Comparison of ENCODE assay signal across 35 cellular contexts in the genomic region with DNA sequence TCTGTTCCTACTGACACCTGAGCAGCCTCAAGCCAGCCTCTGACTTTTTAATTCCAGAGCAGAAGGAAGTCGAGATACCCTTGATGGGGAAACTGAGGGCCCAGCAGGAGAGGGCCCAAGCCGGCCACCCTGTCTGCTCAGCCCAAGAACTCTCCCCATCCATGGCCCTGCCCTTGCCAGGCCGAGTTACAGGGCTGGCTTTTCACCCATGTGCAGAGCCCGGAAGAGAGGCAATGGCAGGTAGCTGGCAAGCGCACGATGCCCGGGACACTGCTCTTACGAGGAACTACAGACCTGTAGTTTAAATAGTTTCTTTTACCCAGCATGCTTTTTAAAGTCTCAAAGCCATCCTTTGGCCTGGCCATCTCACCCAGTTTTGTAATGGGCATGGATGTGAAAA.
"Had no signal": no experiment of that assay in that cellular context is flagged by ENCODE, and none has a peak within 500 bp of the region (broad histone marks: within the 10 kb centered on the region; RNA-seq: fewer than 3 reads in every experiment).

No MANE protein-coding gene starts in this region.

- H3K36me3 ChIP-seq: adrenal gland, brain microvascular endothelial cell, breast epithelium had no signal

- H3K4me3 Mint-ChIP-seq: activated B cell treated with CpG ODN at 0.5 μM for 24 hours; activated CD4-positive, alpha-beta memory T cell treated with anti-CD3 and anti-CD28 coated beads for 36 hours; activated CD4-positive, alpha-beta T cell treated with anti-CD3 and anti-CD28 coated beads, Interleukin-2, amount 10 ng/mL, durations not matched to agents 24 days and 14 days; activated CD8-positive, alpha-beta T cell treated with anti-CD3 and anti-CD28 coated beads, Interleukin-2, amount 10 ng/mL, durations not matched to agents 7 days and 5 days; activated naive CD4-positive, alpha-beta T cell treated with anti-CD3 and anti-CD28 coated beads for 36 hours; activated naive CD8-positive, alpha-beta T cell treated with anti-CD3 and anti-CD28 coated beads for 36 hours; activated T-cell treated with anti-CD3 and anti-CD28 coated beads, Interleukin-2, amount 50 U/mL, for 24 hours; activated T-helper 1 cell treated with anti-CD3 and anti-CD28 coated beads, Interleukin-12 subunit alpha, Interleukin-12 subunit beta, Interleukin-2, Interleukin-4 antibody, amounts not matched to agents 30 ng/mL and 10 ng/mL and 1 ng/mL, durations not matched to agents 14 hours and 24 hours and 36 hours; activated T-helper 17 cell treated with anti-CD3 and anti-CD28 coated beads, Interleukin-2, amount 50 U/mL, for 72 hours; T-helper 1 cell treated with Interleukin-12 subunit alpha and Interleukin-12 subunit beta and Interleukin-4 antibody, amounts not matched to agents 30 μg/mL and 1 μg/mL, for 36 hours; T-helper 2 cell treated with Interferon-gamma antibody and Interleukin-4, amounts not matched to agents 5 μg/mL and 100 μg/mL, for 36 hours had no signal

- ATAC-seq: activated CD8-positive, alpha-beta T cell treated with anti-CD3 and anti-CD28 coated beads, Interleukin-2, amount 10 ng/mL, durations not matched to agents 7 days and 5 days; activated T-helper 17 cell treated with anti-CD3 and anti-CD28 coated beads, Interleukin-2, amount 50 U/mL, for 72 hours; body of pancreas had no signal

- H3K4me1 Mint-ChIP-seq: activated B cell treated with CpG ODN at 0.5 μM for 24 hours; activated CD4-positive, alpha-beta T cell treated with anti-CD3 and anti-CD28 coated beads, Interleukin-2, amount 10 ng/mL, durations not matched to agents 24 days and 14 days; activated T-helper 17 cell treated with anti-CD3 and anti-CD28 coated beads, Interleukin-2, amount 50 U/mL, for 72 hours had no signal

- H3K27ac ChIP-seq: adrenal gland, body of pancreas, brain microvascular endothelial cell, breast epithelium, VCaP had no signal

- H3K36me3 Mint-ChIP-seq: activated CD4-positive, alpha-beta memory T cell treated with anti-CD3 and anti-CD28 coated beads for 36 hours; activated naive CD4-positive, alpha-beta T cell treated with anti-CD3 and anti-CD28 coated beads, Interleukin-2, amount 50 U/mL, for 72 hours had no signal

- H3K9me3 Mint-ChIP-seq: activated B cell treated with CpG ODN at 0.5 μM for 24 hours; activated CD4-positive, alpha-beta memory T cell treated with anti-CD3 and anti-CD28 coated beads for 36 hours; activated CD4-positive, alpha-beta T cell treated with anti-CD3 and anti-CD28 coated beads, Interleukin-2, amount 10 ng/mL, durations not matched to agents 24 days and 14 days; activated naive CD4-positive, alpha-beta T cell treated with anti-CD3 and anti-CD28 coated beads for 36 hours; activated naive CD4-positive, alpha-beta T cell treated with anti-CD3 and anti-CD28 coated beads, Interleukin-2, amount 50 U/mL, for 72 hours; activated naive CD8-positive, alpha-beta T cell treated with anti-CD3 and anti-CD28 coated beads for 36 hours; activated T-cell treated with anti-CD3 and anti-CD28 coated beads, Interleukin-2, amount 50 U/mL, for 24 hours; activated T-helper 1 cell treated with anti-CD3 and anti-CD28 coated beads, Interleukin-12 subunit alpha, Interleukin-12 subunit beta, Interleukin-2, Interleukin-4 antibody, amounts not matched to agents 30 ng/mL and 10 ng/mL and 1 ng/mL, durations not matched to agents 14 hours and 24 hours and 36 hours; activated T-helper 17 cell treated with anti-CD3 and anti-CD28 coated beads, Interleukin-2, amount 50 U/mL, for 72 hours; T-helper 1 cell treated with Interleukin-12 subunit alpha and Interleukin-12 subunit beta and Interleukin-4 antibody, amounts not matched to agents 30 μg/mL and 1 μg/mL, for 36 hours; T-helper 2 cell treated with Interferon-gamma antibody and Interleukin-4, amounts not matched to agents 5 μg/mL and 100 μg/mL, for 36 hours had no signal

- H3K9me3 ChIP-seq: adrenal gland, body of pancreas, breast epithelium had no signal

- FAIRE-seq: astrocyte, TTC549 had no signal

- H3K27me3 Mint-ChIP-seq: activated B cell treated with CpG ODN at 0.5 μM for 24 hours; activated CD4-positive, alpha-beta memory T cell treated with anti-CD3 and anti-CD28 coated beads for 36 hours; activated CD4-positive, alpha-beta T cell treated with anti-CD3 and anti-CD28 coated beads, Interleukin-2, amount 10 ng/mL, durations not matched to agents 24 days and 14 days; activated naive CD8-positive, alpha-beta T cell treated with anti-CD3 and anti-CD28 coated beads for 36 hours; activated T-helper 17 cell treated with anti-CD3 and anti-CD28 coated beads, Interleukin-2, amount 50 U/mL, for 72 hours had no signal

- H3K4me1 ChIP-seq: adrenal gland, body of pancreas, breast epithelium had no signal

- H3K27ac Mint-ChIP-seq: activated B cell treated with CpG ODN at 0.5 μM for 24 hours; activated CD4-positive, alpha-beta memory T cell treated with anti-CD3 and anti-CD28 coated beads for 36 hours; activated CD4-positive, alpha-beta T cell treated with anti-CD3 and anti-CD28 coated beads, Interleukin-2, amount 10 ng/mL, durations not matched to agents 24 days and 14 days; activated naive CD4-positive, alpha-beta T cell treated with anti-CD3 and anti-CD28 coated beads for 36 hours; activated naive CD4-positive, alpha-beta T cell treated with anti-CD3 and anti-CD28 coated beads, Interleukin-2, amount 50 U/mL, for 72 hours; activated naive CD8-positive, alpha-beta T cell treated with anti-CD3 and anti-CD28 coated beads for 36 hours; activated T-helper 1 cell treated with anti-CD3 and anti-CD28 coated beads, Interleukin-12 subunit alpha, Interleukin-12 subunit beta, Interleukin-2, Interleukin-4 antibody, amounts not matched to agents 30 ng/mL and 10 ng/mL and 1 ng/mL, durations not matched to agents 14 hours and 24 hours and 36 hours; activated T-helper 17 cell treated with anti-CD3 and anti-CD28 coated beads, Interleukin-2, amount 50 U/mL, for 72 hours; T-helper 1 cell treated with Interleukin-12 subunit alpha and Interleukin-12 subunit beta and Interleukin-4 antibody, amounts not matched to agents 30 μg/mL and 1 μg/mL, for 36 hours; T-helper 2 cell treated with Interferon-gamma antibody and Interleukin-4, amounts not matched to agents 5 μg/mL and 100 μg/mL, for 36 hours had no signal

- H3K4me3 ChIP-seq: adrenal gland, body of pancreas, breast epithelium had no signal

- DNase-seq: activated B cell treated with CpG ODN at 0.5 μM for 24 hours; activated CD4-positive, alpha-beta memory T cell treated with anti-CD3 and anti-CD28 coated beads for 36 hours; activated CD4-positive, alpha-beta T cell treated with anti-CD3 and anti-CD28 coated beads for 4 hours; activated CD4-positive, alpha-beta T cell treated with anti-CD3 and anti-CD28 coated beads, Interleukin-2, amount 10 ng/mL, durations not matched to agents 24 days and 14 days; activated CD4-positive, alpha-beta T cell treated with anti-CD3 and anti-CD28 coated beads, Interleukin-2, amount 50 U/mL, for 1 hour; activated CD4-positive, alpha-beta T cell treated with anti-CD3 and anti-CD28 coated beads, Interleukin-2, amount 50 U/mL, for 4 hours; activated CD4-positive, CD25-positive, alpha-beta regulatory T cell treated with anti-CD3 and anti-CD28 coated beads, Interleukin-2, amount 50 U/mL, for 72 hours; activated CD8-positive, alpha-beta memory T cell treated with anti-CD3 and anti-CD28 coated beads, Interleukin-2, amount 50 U/mL, for 48 hours; activated CD8-positive, alpha-beta T cell treated with anti-CD3 and anti-CD28 coated beads, Interleukin-2, amount 10 ng/mL, durations not matched to agents 7 days and 5 days; activated effector memory CD4-positive, alpha-beta T cell treated with anti-CD3 and anti-CD28 coated beads, Interleukin-2, amount 50 U/mL, for 16 hours; activated gamma-delta T cell treated with Interleukin-2 at 50 U/mL for 16 hours; activated naive CD4-positive, alpha-beta T cell; activated naive CD4-positive, alpha-beta T cell treated with anti-CD3 and anti-CD28 coated beads for 36 hours; activated naive CD4-positive, alpha-beta T cell treated with anti-CD3 and anti-CD28 coated beads, Interleukin-2, amount 50 U/mL, for 16 hours; activated naive CD8-positive, alpha-beta T cell treated with anti-CD3 and anti-CD28 coated beads for 36 hours; activated T-cell treated with anti-CD3 and anti-CD28 coated beads, Interleukin-2, amount 50 U/mL, for 24 hours; activated T-cell treated with anti-CD3 and anti-CD28 coated beads, Interleukin-2, amount 50 U/mL, for 48 hours; adrenal gland; amniotic stem cell; aorta; body of pancreas; brain microvascular endothelial cell; central memory CD4-positive, alpha-beta T cell; T-helper 1 cell; T-helper 2 cell; T-helper 9 cell had no signal

- H3K27me3 ChIP-seq: adrenal gland, body of pancreas, brain microvascular endothelial cell had no signal
